ENCODE assay signal across 19 cellular contexts in the genomic region with DNA sequence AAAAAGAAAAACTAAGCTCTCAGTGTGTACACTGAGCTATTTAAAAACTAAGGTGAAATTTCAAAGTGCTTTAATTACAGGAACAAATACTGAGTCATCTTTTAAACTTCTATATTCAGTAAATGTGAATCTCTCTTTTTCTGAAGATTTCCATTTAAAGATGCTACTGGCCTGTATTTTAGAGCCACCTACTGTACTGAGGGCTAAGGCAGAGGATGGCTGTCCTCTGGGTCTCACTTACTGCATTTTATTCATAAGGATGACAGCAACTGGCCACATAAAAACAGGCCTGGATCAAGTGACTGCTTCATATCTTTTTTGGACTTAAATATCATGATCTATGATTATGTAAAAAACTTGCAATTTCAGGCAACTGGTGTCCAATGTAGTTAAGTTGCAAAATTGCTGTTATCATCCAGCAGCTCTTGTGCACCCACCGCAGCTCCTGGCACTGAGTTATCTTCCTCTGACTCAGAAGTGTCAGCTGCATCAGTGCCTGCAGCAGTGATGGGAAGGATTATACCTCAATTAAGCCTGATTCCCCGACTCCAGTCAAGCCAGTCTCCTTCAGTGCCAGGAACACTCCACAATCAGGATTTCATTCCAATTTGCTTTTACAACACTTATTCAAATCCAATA.
A peak's percentile ranks its signal among the peaks of the same experiment; 100 is the strongest.
DNase-seq lines count a peak whose midpoint lies in the region; ATAC-seq and TF ChIP-seq lines count a peak whose summit lies in the region.
"Had no signal": no experiment of that assay in that cellular context is flagged by ENCODE, and none has a peak within 500 bp of the region (broad histone marks: within the 10 kb centered on the region; RNA-seq: fewer than 3 reads in every experiment).

No MANE protein-coding gene starts in this region.

- no peak overlapping the region for H3K4me2 ChIP-seq in neural progenitor cell

- no peak overlapping the region for H3K4me3 Mint-ChIP-seq in neural progenitor cell

- H3K36me3 Mint-ChIP-seq in neural progenitor cell, result no peaks in the 10 kb centered on the region

- H3K27me3 Mint-ChIP-seq in neural progenitor cell (ENCODE audit: insufficient read depth, low read depth), result no peaks in the 10 kb centered on the region

- peaks cover 13% of the 10 kb centered on the region for H3K4me1 ChIP-seq in neural progenitor cell
- H3K4me1 ChIP-seq: Caco-2, esophagus squamous epithelium, pancreas had no signal

- H3K79me2 ChIP-seq in neural progenitor cell (ENCODE audit: low read depth), result no peaks in the 10 kb centered on the region

- H3F3A ChIP-seq in neural progenitor cell (ENCODE audit: low read depth), result no peaks in the 10 kb centered on the region

- no peaks in the 10 kb centered on the region for H3K9me3 Mint-ChIP-seq in neural progenitor cell

- no peak for TF ChIP-seq CTCF in neural progenitor cell (IDR thresholded peaks at IDR 0.05)

- ATAC-seq in HG03095 (IDR thresholded peaks at IDR 0.05; ENCODE audit: unreplicated experiment) (no peak), GM21390 (IDR thresholded peaks at IDR 0.05; ENCODE audit: unreplicated experiment) (no peak)
- ATAC-seq: Panc1, pancreas had no signal

- peak overlapping the region; percentile 23 for H3K27ac Mint-ChIP-seq in neural progenitor cell

- H2AFZ ChIP-seq in neural progenitor cell (replicated peaks), result no peak overlapping the region

- DNase-seq in H4 (ENCODE audit: low spot score), result peak; percentile 32
- DNase-seq in OCI-M1 (lab: John Stamatoyannopoulos, UW), result peak; percentile 22
- DNase-seq in cerebellar cortex (ENCODE audit: low spot score), result peak; percentile 65
- DNase-seq in neural progenitor cell (ENCODE audit: low spot score), result peak; percentile 24
- DNase-seq in NCI-H187 (lab: John Stamatoyannopoulos, UW), result no peak
- no peak for DNase-seq in NCI-H128 (lab: John Stamatoyannopoulos, UW; ENCODE audit: unreplicated experiment)
- DNase-seq: activated CD4-positive, alpha-beta T cell treated with anti-CD3 and anti-CD28 coated beads for 1 hour; aorta; Caco-2; esophagus squamous epithelium; GF-D8; H7; NCI-H2029 treated with DMSO at 0.1 percent for 48 hours; NCI-H526 treated with DMSO at 0.1 percent for 48 hours; pancreas had no signal

- H4K20me1 ChIP-seq in neural progenitor cell (ENCODE audit: low read depth), result no peaks in the 10 kb centered on the region

- H3K9ac ChIP-seq in neural progenitor cell, result no peak overlapping the region

- no peaks in the 10 kb centered on the region for H3K36me3 ChIP-seq in neural progenitor cell
- H3K36me3 ChIP-seq: esophagus squamous epithelium, pancreas, thoracic aorta had no signal

- no peaks in the 10 kb centered on the region for H3K9me3 ChIP-seq in neural progenitor cell (ENCODE audit: low read depth)
- H3K9me3 ChIP-seq: Caco-2, esophagus squamous epithelium, pancreas, thoracic aorta had no signal

- H3K27ac ChIP-seq in neural progenitor cell, result no peak overlapping the region
- H3K27ac ChIP-seq: esophagus squamous epithelium, pancreas, thoracic aorta had no signal

- peaks cover 18% of the 10 kb centered on the region for H3K4me1 Mint-ChIP-seq in neural progenitor cell

- no peaks in the 10 kb centered on the region for H3K27me3 ChIP-seq in neural progenitor cell
- H3K27me3 ChIP-seq: esophagus squamous epithelium, pancreas had no signal

- no peak overlapping the region for H3K4me3 ChIP-seq in neural progenitor cell
- H3K4me3 ChIP-seq: esophagus squamous epithelium, pancreas, thoracic aorta had no signal

Comparison
In these comparisons a context has a peak if more than half of its experiments do, and no peak if none do; other contexts are left out.
1. DNase-seq: peak in H4 (single experiment), OCI-M1 (single experiment), cerebellar cortex (single experiment) and neural progenitor cell (single experiment); none in NCI-H187 (0 of 2) and NCI-H128 (single experiment).